ENCODE assay signal across 14 cellular contexts in the genomic region with DNA sequence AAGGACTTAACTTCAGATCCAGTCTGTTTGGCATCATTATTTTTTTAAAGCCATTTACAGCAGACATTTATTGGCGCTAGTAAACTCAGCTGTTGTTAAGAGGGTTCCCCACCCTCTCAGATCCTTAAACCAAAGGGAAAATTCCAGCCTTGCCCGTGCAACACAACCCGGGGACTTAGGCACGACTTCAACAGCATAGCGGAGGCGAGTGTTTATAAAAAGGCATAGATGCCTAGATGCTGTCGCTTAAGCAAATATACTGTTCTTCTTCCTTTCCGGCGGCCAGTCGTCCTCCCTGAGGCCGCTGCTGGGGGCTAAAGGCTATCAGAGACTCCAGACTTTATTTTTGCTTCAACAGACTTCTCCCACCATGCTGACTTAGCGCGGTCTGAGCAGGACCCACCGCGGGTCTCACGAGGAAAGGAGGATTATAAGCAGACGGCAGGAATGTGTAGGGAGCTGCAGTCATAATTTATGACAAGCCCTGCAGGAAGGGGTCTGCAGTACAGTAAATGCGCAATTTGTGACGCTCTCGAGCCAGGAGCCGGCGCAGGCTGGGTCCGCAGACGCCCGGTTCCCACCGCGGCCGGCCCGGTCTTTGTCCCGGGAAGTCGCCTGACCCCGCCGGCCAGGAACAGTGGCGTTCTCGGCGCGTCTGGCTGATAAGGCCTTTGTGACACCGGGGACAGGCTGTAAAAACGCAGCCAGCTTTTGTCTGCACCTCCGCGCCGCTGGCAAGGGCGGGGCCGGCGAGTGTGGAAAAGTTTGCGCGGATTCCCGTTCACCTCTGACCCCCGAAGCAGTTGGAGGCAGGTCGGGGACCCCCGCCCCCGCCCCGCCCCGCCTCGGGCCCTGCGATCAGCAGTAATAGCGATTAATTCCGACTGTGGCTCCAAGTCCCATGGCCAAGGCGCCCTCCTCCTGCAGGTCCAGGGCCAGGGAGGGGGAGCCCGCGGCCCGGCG.
A peak's percentile ranks its signal among the peaks of the same experiment; 100 is the strongest.
DNase-seq lines count a peak whose midpoint lies in the region; ATAC-seq and TF ChIP-seq lines count a peak whose summit lies in the region.
"Had no signal": no experiment of that assay in that cellular context is flagged by ENCODE, and none has a peak within 500 bp of the region (broad histone marks: within the 10 kb centered on the region; RNA-seq: fewer than 3 reads in every experiment).

No MANE protein-coding gene starts in this region.

- no peak overlapping the region for H3K27ac Mint-ChIP-seq in Calu3 (ENCODE audit: unreplicated experiment)
- H3K27ac Mint-ChIP-seq in T-helper 2 cell treated with Interferon-gamma antibody and Interleukin-4, amounts not matched to agents 5 μg/mL and 100 μg/mL, for 36 hours, result no peak overlapping the region
- H3K27ac Mint-ChIP-seq: activated CD8-positive, alpha-beta T cell treated with anti-CD3 and anti-CD28 coated beads for 36 hours; activated naive CD8-positive, alpha-beta T cell treated with anti-CD3 and anti-CD28 coated beads, Interleukin-2, amount 50 U/mL, for 24 hours; memory B cell; stimulated activated naive CD8-positive, alpha-beta T cell treated with anti-CD3 and anti-CD28 coated beads, Interleukin-15, Interleukin-2, amounts not matched to agents 100 ng/mL and 50 ng/mL, for 24 hours had no signal

- H3K27me3 ChIP-seq in iPS-15b (ENCODE audit: control insufficient read depth, insufficient read depth, low read length) (peaks cover 16% of the 10 kb centered on the region), psoas muscle (ENCODE audit: insufficient read depth in 3 of 3, low read length in 2 of 3) (peaks cover 0 to 72% (median 4%) of the 10 kb centered on the region in 3 donors)

- 6 to 9% (median 7%) methylated on average over 57 to 63 of the region's 63 CpGs for WGBS in psoas muscle, 3 donors

- H3K9me3 ChIP-seq in ES-I3 (ENCODE audit: control insufficient read depth, insufficient read depth, low read length) (no peaks in the 10 kb centered on the region), iPS-15b (ENCODE audit: control insufficient read depth, insufficient read depth, low read length) (no peaks in the 10 kb centered on the region), psoas muscle (no peaks in the 10 kb centered on the region)

- BruUV-seq in Calu3 (replicated peaks; lab: Mats Ljungman, UMichigan), result no TSS peak

- intact Hi-C loops in psoas muscle (cut with DNase I), result no loop called here
- intact Hi-C loops in Calu3 (cut with micrococcal nuclease; ENCODE audit: unreplicated experiment), result no loop called here

- H3K4me1 ChIP-seq in ES-I3 (ENCODE audit: insufficient read depth, low read length) (0 out of 2 replicates have a peak, but pooled peaks cover 5% of the 10 kb centered on the region), iPS-15b (ENCODE audit: control insufficient read depth, insufficient read depth, low read length) (no peaks in the 10 kb centered on the region), psoas muscle (peaks cover 8% of the 10 kb centered on the region)

- H3K36me3 Mint-ChIP-seq in Calu3 (ENCODE audit: insufficient read depth, unreplicated experiment), result no peaks in the 10 kb centered on the region
- H3K36me3 Mint-ChIP-seq in T-helper 2 cell treated with Interferon-gamma antibody and Interleukin-4, amounts not matched to agents 5 μg/mL and 100 μg/mL, for 36 hours (ENCODE audit: low read depth), result no peaks in the 10 kb centered on the region
- H3K36me3 Mint-ChIP-seq: memory B cell had no signal

- no peaks in the 10 kb centered on the region for H3K4me1 Mint-ChIP-seq in Calu3 (ENCODE audit: low read depth, unreplicated experiment)
- no peaks in the 10 kb centered on the region for H3K4me1 Mint-ChIP-seq in T-helper 2 cell treated with Interferon-gamma antibody and Interleukin-4, amounts not matched to agents 5 μg/mL and 100 μg/mL, for 36 hours (ENCODE audit: low read depth)
- H3K4me1 Mint-ChIP-seq: activated naive CD8-positive, alpha-beta T cell treated with anti-CD3 and anti-CD28 coated beads, Interleukin-2, amount 50 U/mL, for 24 hours; memory B cell had no signal

- H3K4me3 Mint-ChIP-seq in Calu3 (ENCODE audit: low read depth, unreplicated experiment), result no peak overlapping the region
- no peak overlapping the region for H3K4me3 Mint-ChIP-seq in T-helper 2 cell treated with Interferon-gamma antibody and Interleukin-4, amounts not matched to agents 5 μg/mL and 100 μg/mL, for 36 hours
- H3K4me3 Mint-ChIP-seq: activated CD8-positive, alpha-beta T cell treated with anti-CD3 and anti-CD28 coated beads for 36 hours; activated naive CD8-positive, alpha-beta T cell treated with anti-CD3 and anti-CD28 coated beads, Interleukin-2, amount 50 U/mL, for 24 hours; memory B cell; stimulated activated naive CD8-positive, alpha-beta T cell treated with anti-CD3 and anti-CD28 coated beads, Interleukin-15, Interleukin-2, amounts not matched to agents 100 ng/mL and 50 ng/mL, for 24 hours had no signal

- H3K4me3 ChIP-seq in iPS-15b (ENCODE audit: low read depth, low read length) (peak overlapping the region; percentile 30), psoas muscle (peak overlapping the region; percentile 56)

- H3K36me3 ChIP-seq in ES-I3 (ENCODE audit: insufficient read depth, low read length) (no peaks in the 10 kb centered on the region), iPS-15b (ENCODE audit: control insufficient read depth, insufficient read depth, low read length) (no peaks in the 10 kb centered on the region), psoas muscle (ENCODE audit: insufficient read depth in 1 of 2, low read depth in 1 of 2) (no peaks in the 10 kb centered on the region)

- H3K27ac ChIP-seq in psoas muscle, result peak overlapping the region; percentile 41

- CTCF ChIA-PET in Calu3 (lab: Charles Lee), result interaction anchor here (1.1 kb wide), 1 partner anchor 39 kb away, joined by 7 read pairs; no protein-coding TSS in a partner anchor

- H3K9ac ChIP-seq in ES-I3 (ENCODE audit: low read depth, low read length) (peak overlapping the region; percentile 47), iPS-15b (ENCODE audit: low read depth, low read length) (no peak overlapping the region)

- no peak for TF ChIP-seq CTCF in psoas muscle (IDR thresholded peaks at IDR 0.05)
- no peak for TF ChIP-seq CTCF in Calu3 (IDR thresholded peaks at IDR 0.05; ENCODE audit: unreplicated experiment)

- DNase-seq in astrocyte of the hippocampus (ENCODE audit: low read depth, low spot score) (peak; percentile 44), psoas muscle (no peak), Calu3 (no peak), kidney glomerular epithelial cell (lab: John Stamatoyannopoulos, UW) (no peak), NCI-H524 treated with DMSO at 0.1 percent for 48 hours (lab: John Stamatoyannopoulos, UW) (no peak)
- no peak for DNase-seq in T-helper 2 cell treated with Interferon-gamma antibody and Interleukin-4, amounts not matched to agents 5 μg/mL and 100 μg/mL, for 36 hours (ENCODE audit: low spot score)
- DNase-seq: activated CD8-positive, alpha-beta T cell treated with anti-CD3 and anti-CD28 coated beads for 36 hours; activated naive CD8-positive, alpha-beta T cell treated with anti-CD3 and anti-CD28 coated beads, Interleukin-2, amount 50 U/mL, for 24 hours; erythroblast; NCI-H446 had no signal

- peak in 2 of 4 donors; percentile 42 to 57 for ATAC-seq in psoas muscle
- ATAC-seq: activated CD8-positive, alpha-beta T cell treated with anti-CD3 and anti-CD28 coated beads for 36 hours; activated naive CD8-positive, alpha-beta T cell treated with anti-CD3 and anti-CD28 coated beads, Interleukin-2, amount 50 U/mL, for 24 hours had no signal

- H3K9me3 Mint-ChIP-seq in Calu3 (ENCODE audit: low read depth, unreplicated experiment), result no peaks in the 10 kb centered on the region
- no peaks in the 10 kb centered on the region for H3K9me3 Mint-ChIP-seq in T-helper 2 cell treated with Interferon-gamma antibody and Interleukin-4, amounts not matched to agents 5 μg/mL and 100 μg/mL, for 36 hours
- H3K9me3 Mint-ChIP-seq: activated CD8-positive, alpha-beta T cell treated with anti-CD3 and anti-CD28 coated beads for 36 hours; activated naive CD8-positive, alpha-beta T cell treated with anti-CD3 and anti-CD28 coated beads, Interleukin-2, amount 50 U/mL, for 24 hours; memory B cell; stimulated activated naive CD8-positive, alpha-beta T cell treated with anti-CD3 and anti-CD28 coated beads, Interleukin-15, Interleukin-2, amounts not matched to agents 100 ng/mL and 50 ng/mL, for 24 hours had no signal

- peaks cover 88% of the 10 kb centered on the region for H3K27me3 Mint-ChIP-seq in Calu3 (ENCODE audit: unreplicated experiment)
- peaks cover 21% of the 10 kb centered on the region for H3K27me3 Mint-ChIP-seq in T-helper 2 cell treated with Interferon-gamma antibody and Interleukin-4, amounts not matched to agents 5 μg/mL and 100 μg/mL, for 36 hours (ENCODE audit: low read depth)
